ENCODE assay signal across 8 cellular contexts in the genomic region with DNA sequence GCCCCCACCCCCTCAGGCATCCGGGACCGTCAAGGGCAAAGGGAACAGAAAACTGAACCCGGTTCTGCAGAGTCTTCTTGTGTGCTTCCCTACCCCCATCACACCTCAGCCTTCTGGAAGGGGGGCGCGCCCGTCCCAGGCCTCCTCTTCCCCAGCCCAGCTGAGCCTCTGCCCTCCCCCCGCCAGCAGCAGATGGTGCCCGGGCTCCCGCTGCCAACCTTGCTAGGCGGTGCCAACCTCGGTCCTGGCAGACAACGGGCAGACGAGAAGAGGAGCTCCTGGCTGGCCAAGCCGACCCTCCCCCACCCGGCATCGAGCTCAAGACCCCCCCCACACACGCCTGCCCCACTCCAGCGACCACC. TPM values are rescaled to one million over a fixed set of nuclear protein-coding genes. Genes with fewer than 3 reads are reported as not detected.
DNase-seq lines count a peak whose midpoint lies in the region; ATAC-seq and TF ChIP-seq lines count a peak whose summit lies in the region.

No MANE protein-coding gene starts in this region.

- peak overlapping the region; percentile 97 for H3K4me2 ChIP-seq in BLaER1

- H3K4me3 Mint-ChIP-seq in activated naive CD8-positive, alpha-beta T cell treated with anti-CD3 and anti-CD28 coated beads, Interleukin-2, amount 50 U/mL, for 24 hours = peak overlapping the region; percentile 52

- H3K27ac ChIP-seq in BLaER1 = no peak overlapping the region

- intact Hi-C loops in mucosa of descending colon (cut with DNase I, micrococcal nuclease) = no loop called here

- no peaks in the 10 kb centered on the region for H3K9me3 Mint-ChIP-seq in activated naive CD8-positive, alpha-beta T cell treated with anti-CD3 and anti-CD28 coated beads, Interleukin-2, amount 50 U/mL, for 24 hours

- H3K27ac Mint-ChIP-seq in activated naive CD8-positive, alpha-beta T cell treated with anti-CD3 and anti-CD28 coated beads, Interleukin-2, amount 50 U/mL, for 24 hours = no peak overlapping the region

- H3K4me3 ChIP-seq in BLaER1 (peak overlapping the region; percentile 62), LNCaP clone FGC (ENCODE audit: low read depth, low read length) (peak overlapping the region; percentile 52), mucosa of descending colon (no peak overlapping the region)

- H3K4me1 ChIP-seq in BLaER1 (peaks cover 66% of the 10 kb centered on the region), mucosa of descending colon (ENCODE audit: low read depth) (peaks cover 53% of the 10 kb centered on the region)

- peaks cover 44% of the 10 kb centered on the region for H4K20me1 ChIP-seq in BLaER1

- H3K9me3 ChIP-seq in BLaER1 (no peaks in the 10 kb centered on the region), mucosa of descending colon (no peaks in the 10 kb centered on the region)

- H3K36me3 ChIP-seq in BLaER1 (no peaks in the 10 kb centered on the region), mucosa of descending colon (ENCODE audit: low read depth) (no peaks in the 10 kb centered on the region)

- no peak for DNase-seq in LNCaP clone FGC (ENCODE audit: low read depth)
- DNase-seq in activated naive CD8-positive, alpha-beta T cell treated with anti-CD3 and anti-CD28 coated beads, Interleukin-2, amount 50 U/mL, for 24 hours = no peak
- peak in 2 of 3 donors; percentile 69 to 71 for DNase-seq in mucosa of descending colon
- DNase-seq in effector CD8-positive, alpha-beta T cell (lab: John Stamatoyannopoulos, UW) = no peak

- TF ChIP-seq CTCF in LNCaP clone FGC (IDR thresholded peaks at IDR 0.05; ENCODE audit: control insufficient read depth, extremely low read depth, insufficient read depth) (peak; percentile 5; the same call in 1 of the 2 replicates), mucosa of descending colon (IDR thresholded peaks at IDR 0.05) (no peak)

- H3K27me3 ChIP-seq in BLaER1 = peaks cover 80% of the 10 kb centered on the region

- peaks cover 54% of the 10 kb centered on the region for H3K27me3 Mint-ChIP-seq in activated naive CD8-positive, alpha-beta T cell treated with anti-CD3 and anti-CD28 coated beads, Interleukin-2, amount 50 U/mL, for 24 hours

- no peaks in the 10 kb centered on the region for H3K36me3 Mint-ChIP-seq in activated naive CD8-positive, alpha-beta T cell treated with anti-CD3 and anti-CD28 coated beads, Interleukin-2, amount 50 U/mL, for 24 hours (ENCODE audit: low read depth)

- ATAC-seq in activated naive CD8-positive, alpha-beta T cell treated with anti-CD3 and anti-CD28 coated beads, Interleukin-2, amount 50 U/mL, for 24 hours = no peak
- peak; percentile 5 for ATAC-seq in mucosa of descending colon
- ATAC-seq in GM21576 (IDR thresholded peaks at IDR 0.05; ENCODE audit: unreplicated experiment) = no peak
- no peak for ATAC-seq in HG02623 (IDR thresholded peaks at IDR 0.05; ENCODE audit: unreplicated experiment)
- no peak for ATAC-seq in GM19397 (IDR thresholded peaks at IDR 0.05; ENCODE audit: unreplicated experiment)

- H3K4me1 Mint-ChIP-seq in activated naive CD8-positive, alpha-beta T cell treated with anti-CD3 and anti-CD28 coated beads, Interleukin-2, amount 50 U/mL, for 24 hours = peaks cover 48% of the 10 kb centered on the region

- H3K9ac ChIP-seq in BLaER1 = no peak overlapping the region

RNA-seq across cellular contexts. Expression of a gene that starts 8.7 kb away (rescaled TPM):
- total RNA-seq in mucosa of descending colon = 1 to 10 TPM; 2.4 to 4.3 (median 3.3) TPM

RNA-seq across cellular contexts. Expression of a gene that starts 12.8 kb away (rescaled TPM):
- 10 to 100 TPM; 34.7 to 67.4 (median 40.9) TPM for total RNA-seq in mucosa of descending colon

RNA-seq across cellular contexts. Expression of a gene that starts 25.7 kb away (rescaled TPM):
- total RNA-seq in mucosa of descending colon = under 1 TPM in 1 of 3 donors, not detected in 2; 0.25 TPM

Comparison
In these comparisons a context has a peak if more than half of its experiments do, and no peak if none do; other contexts are left out.
1. DNase-seq: peak in mucosa of descending colon (2 of 3); none in LNCaP clone FGC (single experiment), activated naive CD8-positive, alpha-beta T cell treated with anti-CD3 and anti-CD28 coated beads, Interleukin-2, amount 50 U/mL, for 24 hours (single experiment) and effector CD8-positive, alpha-beta T cell (single experiment).